In genomic region chr11:55967914-55968313, GRCh38 we compare ENCODE assay signal across 30 cellular contexts. TPM values are rescaled to one million over a fixed set of nuclear protein-coding genes. Genes with fewer than 3 reads are reported as not detected.
"Had no signal": no experiment of that assay in that cellular context is flagged by ENCODE, and none has a peak within 500 bp of the region (broad histone marks: within the 10 kb centered on the region; RNA-seq: fewer than 3 reads in every experiment).

No MANE protein-coding gene starts in this region.

- H3K27me3 ChIP-seq: esophagus squamous epithelium, gastrocnemius medialis, heart right ventricle, left lung had no signal

- H3K4me3 ChIP-seq: coronary artery, esophagus squamous epithelium, gastrocnemius medialis, heart right ventricle, left lung, lower lobe of right lung had no signal

- DNase-seq: dermis blood vessel endothelial cell; effector CD8-positive, alpha-beta T cell; effector memory CD8-positive, alpha-beta T cell; endodermal cell; erythroblast; esophagus squamous epithelium; foreskin fibroblast; foreskin melanocyte; gastrocnemius medialis; glutamatergic neuron; head of caudate nucleus; heart right ventricle; hippocampal formation; left cardiac atrium; left lung; left ventricle myocardium superior; lower lobe of right lung; mesenchymal stem cell; naive thymus-derived CD4-positive, alpha-beta T cell had no signal

- H3K4me1 ChIP-seq: esophagus squamous epithelium, gastrocnemius medialis, heart right ventricle, left lung, lower lobe of right lung had no signal

- ATAC-seq: effector memory CD8-positive, alpha-beta T cell; esophagus mucosa; gastrocnemius medialis; heart right ventricle; left cardiac atrium; left lung; left ventricle myocardium superior; lower lobe of right lung; naive thymus-derived CD4-positive, alpha-beta T cell had no signal

- H3K9me3 ChIP-seq: gastrocnemius medialis, left lung, lower lobe of right lung had no signal

- H3K27ac ChIP-seq: coronary artery, epithelial cell of prostate, esophagus squamous epithelium, gastrocnemius medialis, heart right ventricle, left lung, lower lobe of right lung had no signal

- H3K36me3 ChIP-seq: esophagus squamous epithelium, gastrocnemius medialis, heart right ventricle, left lung, lower lobe of right lung had no signal

RNA-seq across cellular contexts. Expression of gene OR10AG1, which starts 1.8 kb away (rescaled TPM):
- total RNA-seq: dermis blood vessel endothelial cell; endodermal cell; esophagus mucosa; esophagus squamous epithelium; gastrocnemius medialis; glomerular endothelial cell; heart right ventricle; kidney epithelial cell; left cardiac atrium; left lung; left ventricle myocardium superior; lower leg skin; lower lobe of right lung; lung microvascular endothelial cell; mesenteric fat pad; mesothelial cell of epicardium; mononuclear cell; mucosa of gallbladder; naive thymus-derived CD4-positive, alpha-beta T cell had no signal

RNA-seq across cellular contexts. Expression of gene OR5F1, which starts 26.5 kb away (rescaled TPM):
- total RNA-seq: dermis blood vessel endothelial cell; endodermal cell; esophagus mucosa; esophagus squamous epithelium; gastrocnemius medialis; glomerular endothelial cell; heart right ventricle; kidney epithelial cell; left cardiac atrium; left lung; left ventricle myocardium superior; lower leg skin; lower lobe of right lung; lung microvascular endothelial cell; mesenteric fat pad; mesothelial cell of epicardium; mononuclear cell; mucosa of gallbladder; naive thymus-derived CD4-positive, alpha-beta T cell had no signal

RNA-seq across cellular contexts. Expression of gene OR5I1, which starts 31.7 kb away (rescaled TPM):
- total RNA-seq: dermis blood vessel endothelial cell; endodermal cell; esophagus mucosa; esophagus squamous epithelium; gastrocnemius medialis; glomerular endothelial cell; heart right ventricle; kidney epithelial cell; left cardiac atrium; left lung; left ventricle myocardium superior; lower leg skin; lower lobe of right lung; lung microvascular endothelial cell; mesenteric fat pad; mesothelial cell of epicardium; mononuclear cell; mucosa of gallbladder; naive thymus-derived CD4-positive, alpha-beta T cell had no signal

RNA-seq across cellular contexts. Expression of gene OR5W2, which starts 53.5 kb away (rescaled TPM):
- total RNA-seq: dermis blood vessel endothelial cell; endodermal cell; esophagus mucosa; esophagus squamous epithelium; gastrocnemius medialis; glomerular endothelial cell; heart right ventricle; kidney epithelial cell; left cardiac atrium; left lung; left ventricle myocardium superior; lower leg skin; lower lobe of right lung; lung microvascular endothelial cell; mesenteric fat pad; mesothelial cell of epicardium; mononuclear cell; mucosa of gallbladder; naive thymus-derived CD4-positive, alpha-beta T cell had no signal

RNA-seq across cellular contexts. Expression of gene OR5AS1, which starts 59.5 kb away (rescaled TPM):
- total RNA-seq: dermis blood vessel endothelial cell; endodermal cell; esophagus mucosa; esophagus squamous epithelium; gastrocnemius medialis; glomerular endothelial cell; heart right ventricle; kidney epithelial cell; left cardiac atrium; left lung; left ventricle myocardium superior; lower leg skin; lower lobe of right lung; lung microvascular endothelial cell; mesenteric fat pad; mesothelial cell of epicardium; mucosa of gallbladder; naive thymus-derived CD4-positive, alpha-beta T cell had no signal
